ENCODE assay signal across 8 cellular contexts in genomic region chr15:64912379-64912778, GRCh38. TPM values are rescaled to one million over a fixed set of nuclear protein-coding genes. Genes with fewer than 3 reads are reported as not detected.
A peak's percentile ranks its signal among the peaks of the same experiment; 100 is the strongest.
DNase-seq lines count a peak whose midpoint lies in the region; ATAC-seq and TF ChIP-seq lines count a peak whose summit lies in the region.

No MANE protein-coding gene starts in this region.

- no peak overlapping the region for H2BK20ac ChIP-seq in H9 (ENCODE audit: low read depth, low read length, poor library complexity, severe bottlenecking)

- no peak overlapping the region for H2BK15ac ChIP-seq in H9 (ENCODE audit: low read depth, low read length)

- POLR2A ChIA-PET in activated CD8-positive, alpha-beta T cell treated with anti-CD3 and anti-CD28 coated beads, Interleukin-2, amount 10 ng/mL, durations not matched to agents 7 days and 5 days (lab: Charles Lee), result interaction anchor here (0.9 to 2.1 kb wide), 2 partner anchors 18 to 77 kb away, joined by 4 to 7 read pairs; partner anchors contain the start of gene SPG21

- no peak overlapping the region for H2AK5ac ChIP-seq in H9 (ENCODE audit: insufficient read length, low read length)

- intact Hi-C loops in right cardiac atrium (cut with DNase I), result no loop called here

- H3K4me1 Mint-ChIP-seq in H9, result peaks cover 36 to 43% of the 10 kb centered on the region in 2 experiments
- H3K4me1 Mint-ChIP-seq in activated CD8-positive, alpha-beta T cell treated with anti-CD3 and anti-CD28 coated beads, Interleukin-2, amount 10 ng/mL, durations not matched to agents 7 days and 5 days (ENCODE audit: low read depth), result peaks cover 54% of the 10 kb centered on the region

- no peak overlapping the region for H4K91ac ChIP-seq in H9 (ENCODE audit: insufficient read length, low read depth, low read length)

- H3K23me2 ChIP-seq in H9 (ENCODE audit: insufficient read length, low read depth, low read length, poor library complexity, severe bottlenecking), result peaks cover 10% of the 10 kb centered on the region

- CTCF ChIA-PET in activated CD8-positive, alpha-beta T cell treated with anti-CD3 and anti-CD28 coated beads, Interleukin-2, amount 10 ng/mL, durations not matched to agents 7 days and 5 days (lab: Charles Lee), result interaction anchor here (1.0 to 2.4 kb wide), 5 partner anchors 18 to 189 kb away, joined by 3 to 10 read pairs (median 4); no protein-coding TSS in a partner anchor

- H3T11ph ChIP-seq in H9 (ENCODE audit: low read length), result no peak overlapping the region

- H3K4me3 ChIP-seq in right cardiac atrium (ENCODE audit: low read length) (no peak overlapping the region), skeletal muscle cell (ENCODE audit: low read depth, low read length) (peak overlapping the region; percentile 60)

- DNase-seq in H9 (no peak), right cardiac atrium (no peak), skeletal muscle cell (ENCODE audit: low read depth) (no peak), HuH-7 (ENCODE audit: low spot score) (no peak), DMS114 treated with DMSO at 0.1 percent for 48 hours (lab: John Stamatoyannopoulos, UW; ENCODE audit: unreplicated experiment) (no peak)
- DNase-seq in activated CD8-positive, alpha-beta T cell treated with anti-CD3 and anti-CD28 coated beads, Interleukin-2, amount 10 ng/mL, durations not matched to agents 7 days and 5 days, result no peak

- no peaks in the 10 kb centered on the region for H4K20me1 ChIP-seq in H9 (ENCODE audit: control insufficient read depth, insufficient read depth, insufficient read length)

- H3K14ac ChIP-seq in H9 (ENCODE audit: insufficient read depth, low read length), result no peak overlapping the region

- H3K56ac ChIP-seq in H9 (ENCODE audit: insufficient read length, low read depth, low read length), result no peak overlapping the region

- peak overlapping the region; percentile 73 to 82 for H3K4me3 Mint-ChIP-seq in H9
- peak overlapping the region; percentile 75 for H3K4me3 Mint-ChIP-seq in activated CD8-positive, alpha-beta T cell treated with anti-CD3 and anti-CD28 coated beads, Interleukin-2, amount 10 ng/mL, durations not matched to agents 7 days and 5 days

- no peak overlapping the region for H2BK12ac ChIP-seq in H9 (ENCODE audit: insufficient read length, low read depth, low read length)

- no peak overlapping the region for H2AFZ ChIP-seq in H9 (ENCODE audit: low read length)

- H4K5ac ChIP-seq in H9 (ENCODE audit: insufficient read length, low read depth, low read length), result no peak overlapping the region

- TF ChIP-seq CTCF in H9 (conservative IDR thresholded peaks at IDR 0.05), result no peak

- H3K36me3 Mint-ChIP-seq in H9 (ENCODE audit: insufficient read depth in 1 of 3, low read depth in 3 of 3), result peaks cover 0 to 4% (median 2%) of the 10 kb centered on the region in 3 experiments; a peak in 2 of 7 replicates
- H3K36me3 Mint-ChIP-seq in activated CD8-positive, alpha-beta T cell treated with anti-CD3 and anti-CD28 coated beads, Interleukin-2, amount 10 ng/mL, durations not matched to agents 7 days and 5 days (ENCODE audit: low read depth), result no peaks in the 10 kb centered on the region

- no peak overlapping the region for H3K18ac ChIP-seq in H9 (ENCODE audit: insufficient read length, low read depth, low read length)

- no peaks in the 10 kb centered on the region for H3K9me3 ChIP-seq in H9 (ENCODE audit: control insufficient read depth, low read depth, low read length)
- H3K9me3 ChIP-seq in right cardiac atrium (ENCODE audit: control insufficient read depth, low read length), result no peaks in the 10 kb centered on the region

- no peak overlapping the region for H2BK120ac ChIP-seq in H9 (ENCODE audit: low read depth, low read length, poor library complexity, severe bottlenecking)

- H3K27ac ChIP-seq in H9 (ENCODE audit: insufficient read length, low read depth, low read length), result no peak overlapping the region
- no peak overlapping the region for H3K27ac ChIP-seq in right cardiac atrium (ENCODE audit: low read length)

- no peak overlapping the region; a peak in 1 of 7 replicates for H3K27ac Mint-ChIP-seq in H9
- H3K27ac Mint-ChIP-seq in activated CD8-positive, alpha-beta T cell treated with anti-CD3 and anti-CD28 coated beads, Interleukin-2, amount 10 ng/mL, durations not matched to agents 7 days and 5 days, result no peak overlapping the region

- peaks cover 64% of the 10 kb centered on the region for H3K27me3 Mint-ChIP-seq in H9 (ENCODE audit: low read depth)
- H3K27me3 Mint-ChIP-seq in activated CD8-positive, alpha-beta T cell treated with anti-CD3 and anti-CD28 coated beads, Interleukin-2, amount 10 ng/mL, durations not matched to agents 7 days and 5 days (ENCODE audit: low read depth), result peaks cover 6% of the 10 kb centered on the region

- no peak overlapping the region for H3K23ac ChIP-seq in H9 (ENCODE audit: insufficient read length, low read depth, low read length)

- peaks cover 1% of the 10 kb centered on the region in 2 experiments; a peak in 3 of 5 replicates for H3K9me3 Mint-ChIP-seq in H9
- H3K9me3 Mint-ChIP-seq in activated CD8-positive, alpha-beta T cell treated with anti-CD3 and anti-CD28 coated beads, Interleukin-2, amount 10 ng/mL, durations not matched to agents 7 days and 5 days (ENCODE audit: insufficient read depth), result no peaks in the 10 kb centered on the region

- H3K4me1 ChIP-seq in H9 (ENCODE audit: insufficient read depth, low read length) (peaks cover 10% of the 10 kb centered on the region; the same call in 1 of the 2 replicates), right cardiac atrium (ENCODE audit: control insufficient read depth, insufficient read depth, low read length) (no peaks in the 10 kb centered on the region)

- no peaks in the 10 kb centered on the region for H3K79me1 ChIP-seq in H9 (ENCODE audit: insufficient read depth, low read depth, low read length, poor library complexity, severe bottlenecking)

- H3K27me3 ChIP-seq in H9 (ENCODE audit: insufficient read depth, low read length) (no peaks in the 10 kb centered on the region; the same call in 1 of the 2 replicates), right cardiac atrium (ENCODE audit: control insufficient read depth, insufficient read depth) (no peaks in the 10 kb centered on the region)

- no CpG with 5 or more reads among the region's 12 CpGs for WGBS in H9 (ENCODE audit: extremely low coverage, insufficient read length, low lambda C conversion rate)
- 79% methylated on average over 12 of the region's 12 CpGs for WGBS in right cardiac atrium

- ATAC-seq in activated CD8-positive, alpha-beta T cell treated with anti-CD3 and anti-CD28 coated beads, Interleukin-2, amount 10 ng/mL, durations not matched to agents 7 days and 5 days, result no peak
- ATAC-seq in right cardiac atrium (peak; percentile 15 to 18), HG02981 (IDR thresholded peaks at IDR 0.05; ENCODE audit: unreplicated experiment) (no peak), GM19455 (IDR thresholded peaks at IDR 0.05; ENCODE audit: unreplicated experiment) (no peak)

- H3K4me2 ChIP-seq in H9 (ENCODE audit: insufficient read depth, insufficient read length, low read length), result peak overlapping the region; percentile 66

- H3K4ac ChIP-seq in H9 (ENCODE audit: low read depth, low read length), result no peak overlapping the region

- H2BK5ac ChIP-seq in H9 (ENCODE audit: insufficient read length, low read length), result no peak overlapping the region

- H3K9ac ChIP-seq in H9 (ENCODE audit: extremely low read depth, insufficient read length, low read length), result no peak overlapping the region

- no peak overlapping the region for H4K8ac ChIP-seq in H9 (replicated peaks; ENCODE audit: insufficient read length, low read depth, low read length)

- no peaks in the 10 kb centered on the region for H3K79me2 ChIP-seq in H9 (ENCODE audit: insufficient read depth, low read length)

RNA-seq across cellular contexts. Expression of gene ANKDD1A, which starts 0.7 kb away (rescaled TPM):
- 3.7 TPM in 2 replicates for total RNA-seq in H9 (2021)
- total RNA-seq in activated CD8-positive, alpha-beta T cell treated with anti-CD3 and anti-CD28 coated beads, Interleukin-2, amount 10 ng/mL, durations not matched to agents 7 days and 5 days, result 1 to 10 TPM; 9.1 to 9.5 TPM
- 1 to 10 TPM; 3.0 to 6.0 (median 3.8) TPM for total RNA-seq in right cardiac atrium
- 2.1 TPM for polyA plus RNA-seq in right cardiac atrium

Comparison
In these comparisons a context has a peak if more than half of its experiments do, and no peak if none do; other contexts are left out.
1. ATAC-seq: peak in right cardiac atrium (2 of 2); none in activated CD8-positive, alpha-beta T cell treated with anti-CD3 and anti-CD28 coated beads, Interleukin-2, amount 10 ng/mL, durations not matched to agents 7 days and 5 days (single experiment), HG02981 (single experiment) and GM19455 (single experiment).